In the genomic region with DNA sequence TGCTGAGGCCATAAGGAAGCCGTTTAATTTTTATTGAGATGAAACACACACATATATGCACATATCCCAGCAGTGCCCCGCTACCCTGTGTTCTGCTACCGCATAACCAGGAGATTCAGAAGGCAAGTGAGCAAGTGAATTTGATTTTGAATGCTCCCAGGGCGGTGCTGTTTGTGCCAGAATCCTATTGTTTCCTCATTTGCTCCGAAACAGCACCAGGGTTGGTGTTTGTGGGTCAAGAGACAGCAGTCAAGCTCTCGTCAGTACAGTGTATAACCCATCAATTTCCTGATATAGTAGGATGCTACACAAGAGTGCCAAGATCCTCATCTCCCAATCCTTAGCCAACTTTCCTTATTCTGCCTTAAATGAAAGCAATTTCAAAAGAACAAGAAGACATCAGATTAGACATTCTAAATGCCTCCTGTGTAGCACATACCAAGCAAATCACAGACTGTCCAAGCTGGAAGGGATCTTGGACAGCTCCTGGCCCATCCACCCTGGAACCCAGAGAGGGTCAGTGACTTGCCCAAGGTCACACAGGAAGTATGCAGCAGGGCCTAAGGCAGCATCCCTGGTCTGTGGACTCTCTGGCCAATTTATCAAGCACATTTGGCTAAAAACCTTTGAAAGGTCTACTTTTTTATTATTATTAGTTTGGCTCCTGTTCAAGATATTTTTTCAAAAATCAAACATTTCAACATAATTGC, we compare ENCODE assay signal across 15 cellular contexts. TPM values are rescaled to one million over a fixed set of nuclear protein-coding genes. Genes with fewer than 3 reads are reported as not detected.
A peak's percentile ranks its signal among the peaks of the same experiment; 100 is the strongest.
DNase-seq lines count a peak whose midpoint lies in the region; ATAC-seq and TF ChIP-seq lines count a peak whose summit lies in the region.
"Had no signal": no experiment of that assay in that cellular context is flagged by ENCODE, and none has a peak within 500 bp of the region (broad histone marks: within the 10 kb centered on the region; RNA-seq: fewer than 3 reads in every experiment).

No MANE protein-coding gene starts in this region.

- DNase-seq in caudate nucleus (lab: John Stamatoyannopoulos, UW) (peak in 10 of 61 donors; percentile 2 to 71 (median 12)), iPS-NIHi7 (ENCODE audit: extremely low spot score) (no peak)
- DNase-seq: activated CD4-positive, alpha-beta T cell treated with anti-CD3 and anti-CD28 coated beads for 4 hours; activated naive CD8-positive, alpha-beta T cell treated with anti-CD3 and anti-CD28 coated beads, Interleukin-2, amount 10 ng/mL, durations not matched to agents 7 days and 5 days; dermis blood vessel endothelial cell; natural killer cell; NCI-H187; NK-92 treated with Interleukin-12 subunit alpha and Interleukin-12 subunit beta, amount 100 ng/mL, for 24 hours; RPMI8226 had no signal

- H3K9me3 ChIP-seq in OCI-LY3 (ENCODE audit: insufficient read depth, low read length): no peaks in the 10 kb centered on the region
- no peaks in the 10 kb centered on the region for H3K9me3 ChIP-seq in muscle layer of colon (ENCODE audit: low read length)
- H3K9me3 ChIP-seq: breast epithelium had no signal

- H3K4me1 ChIP-seq in OCI-LY3 (ENCODE audit: low read length) (peaks cover 69% of the 10 kb centered on the region), muscle layer of colon (ENCODE audit: insufficient read depth, low read length) (peaks cover 28% of the 10 kb centered on the region)

- peaks cover 92% of the 10 kb centered on the region for H3K79me2 ChIP-seq in OCI-LY3 (ENCODE audit: low read length)

- H3K36me3 ChIP-seq in OCI-LY3 (replicated peaks; ENCODE audit: low read depth, low read length) (peaks cover 8% of the 10 kb centered on the region), muscle layer of colon (ENCODE audit: insufficient read depth, low read length) (peaks cover 3% of the 10 kb centered on the region)
- H3K36me3 ChIP-seq: breast epithelium had no signal

- no peak overlapping the region for H3K9ac ChIP-seq in OCI-LY3 (ENCODE audit: low read length)
- H3K9ac ChIP-seq in muscle layer of colon (ENCODE audit: low read length): no peak overlapping the region

- H3K27me3 ChIP-seq in OCI-LY3 (ENCODE audit: low read depth, low read length): no peaks in the 10 kb centered on the region
- no peaks in the 10 kb centered on the region for H3K27me3 ChIP-seq in muscle layer of colon (ENCODE audit: control insufficient read depth in 1 of 2, insufficient read depth in 2 of 2, low read length in 2 of 2)
- H3K27me3 ChIP-seq: breast epithelium had no signal

- ATAC-seq in GM21576 (IDR thresholded peaks at IDR 0.05; ENCODE audit: unreplicated experiment): no peak
- no peak for ATAC-seq in HG02852 (IDR thresholded peaks at IDR 0.05; ENCODE audit: unreplicated experiment)
- ATAC-seq: natural killer cell had no signal

- H3K4me2 ChIP-seq in OCI-LY3 (ENCODE audit: low read length): peak overlapping the region; percentile 18; the same call in 1 of the 2 replicates

- no peak overlapping the region for H3K27ac ChIP-seq in OCI-LY3 (ENCODE audit: low read length)
- H3K27ac ChIP-seq in caudate nucleus (ENCODE audit: low read depth, low read length): peak overlapping the region; percentile 93
- peak overlapping the region; percentile 96 for H3K27ac ChIP-seq in muscle layer of colon (ENCODE audit: low read depth, low read length)
- H3K27ac ChIP-seq in temporal lobe (ENCODE audit: low read depth, low read length): peak overlapping the region; percentile 97

- TF ChIP-seq CTCF in OCI-LY3 (IDR thresholded peaks at IDR 0.05; ENCODE audit: low read depth, low read length): no peak

- no peaks in the 10 kb centered on the region for H4K20me1 ChIP-seq in OCI-LY3 (ENCODE audit: insufficient read depth, low read length)

- H2AFZ ChIP-seq in OCI-LY3 (ENCODE audit: low read depth, low read length): no peak overlapping the region

- H3K4me3 ChIP-seq in OCI-LY3 (ENCODE audit: low read length) (no peak overlapping the region), muscle layer of colon (ENCODE audit: low read depth in 1 of 2, low read length in 2 of 2) (no peak overlapping the region)

RNA-seq across cellular contexts. Expression of a gene that starts 4.5 kb away (rescaled TPM):
- total RNA-seq in temporal lobe: 0.98 TPM
